Comparison of ENCODE assay signal across 19 cellular contexts in the genomic region with DNA sequence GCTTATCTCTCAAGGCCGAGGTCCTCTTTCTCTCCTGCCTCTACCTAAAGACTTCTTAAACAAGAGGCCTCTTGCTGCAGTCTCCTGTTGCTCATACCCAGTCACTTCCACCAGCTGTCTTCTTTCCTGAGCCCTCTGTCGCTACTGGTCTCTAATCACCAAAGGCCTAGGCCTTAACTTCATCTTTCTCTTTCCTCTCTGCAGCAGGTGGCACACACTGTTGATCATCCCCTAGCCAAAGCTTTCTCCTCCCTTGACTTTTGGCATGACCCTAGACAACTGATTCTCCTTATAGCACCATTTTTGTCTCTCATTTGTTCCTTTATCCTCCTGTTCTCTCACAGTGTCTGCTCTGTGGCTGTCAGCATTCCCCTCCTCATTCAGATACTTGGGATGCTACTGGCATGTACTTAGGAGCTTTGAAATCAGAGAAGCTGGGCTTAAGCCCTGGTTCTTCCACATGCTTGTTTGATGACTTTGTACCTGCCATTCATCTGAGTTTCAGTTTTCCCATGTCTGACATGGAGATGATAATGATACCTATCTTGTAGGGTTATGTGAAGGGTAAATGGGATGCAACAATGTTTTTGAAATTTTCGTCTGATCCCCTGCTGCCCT. TPM values are rescaled to one million over a fixed set of nuclear protein-coding genes. Genes with fewer than 3 reads are reported as not detected.
DNase-seq lines count a peak whose midpoint lies in the region; ATAC-seq and TF ChIP-seq lines count a peak whose summit lies in the region.
"Had no signal": no experiment of that assay in that cellular context is flagged by ENCODE, and none has a peak within 500 bp of the region (broad histone marks: within the 10 kb centered on the region; RNA-seq: fewer than 3 reads in every experiment).

No MANE protein-coding gene starts in this region.

- CTCF ChIA-PET in HEK293 (lab: Yijun Ruan, JAX) = no interaction called here
- CTCF ChIA-PET in mammary epithelial cell (lab: Charles Lee; ENCODE audit: low non-redundant PET) = no interaction called here

- H3K9me3 Mint-ChIP-seq in type B pancreatic cell = no peaks in the 10 kb centered on the region
- H3K9me3 Mint-ChIP-seq: CD8-positive, alpha-beta memory T cell had no signal

- POLR2A ChIA-PET in HEK293 (lab: Yijun Ruan, JAX) = no interaction called here

- no peak overlapping the region for H3K9ac ChIP-seq in trophoblast cell (ENCODE audit: low read length)
- no peak overlapping the region for H3K9ac ChIP-seq in mammary epithelial cell (ENCODE audit: insufficient read depth, low read length)

- no peak overlapping the region for H4K91ac ChIP-seq in trophoblast cell (ENCODE audit: low read depth, low read length)

- no peak overlapping the region for H2BK12ac ChIP-seq in trophoblast cell (ENCODE audit: low read length)

- no peaks in the 10 kb centered on the region for H4K20me1 ChIP-seq in mammary epithelial cell (ENCODE audit: insufficient read depth, low read length)

- H3K4ac ChIP-seq in trophoblast cell (ENCODE audit: low read depth, low read length) = no peak overlapping the region

- H4K12ac ChIP-seq in trophoblast cell (ENCODE audit: low read depth, low read length) = no peak overlapping the region

- DNase-seq in epithelial cell of prostate (ENCODE audit: low read depth, low spot score) = no peak
- DNase-seq in trophoblast cell = peak; percentile 70 to 90
- DNase-seq in type B pancreatic cell (ENCODE audit: extremely low spot score, unreplicated experiment) = no peak
- no peak for DNase-seq in stimulated activated CD8-positive, alpha-beta memory T cell treated with anti-CD3 and anti-CD28 coated beads, Interleukin-4, amount 100 ng/mL, for 48 hours
- DNase-seq in mammary epithelial cell = no peak
- no peak for DNase-seq in upper lobe of right lung
- DNase-seq: BE2C; CD8-positive, alpha-beta memory T cell; DMS79 treated with DMSO at 0.1 percent for 48 hours; H9; MV-4-11; NCI-H1417 treated with DMSO at 0.1 percent for 48 hours; NCI-H1930; NCI-H69; NK-92 treated with Interleukin-12 subunit alpha and Interleukin-12 subunit beta, amount 100 ng/mL, for 24 hours; OCI-M1 had no signal

- intact Hi-C loops in mammary epithelial cell (cut with micrococcal nuclease) = no loop called here
- intact Hi-C loops in upper lobe of right lung (cut with DNase I) = no loop called here

- ATAC-seq in upper lobe of right lung = no peak

- H3K4me2 ChIP-seq in trophoblast cell (ENCODE audit: low read length) = peak overlapping the region; percentile 26
- no peak overlapping the region for H3K4me2 ChIP-seq in mammary epithelial cell (ENCODE audit: insufficient read depth, low read depth, low read length)

- H3K4me3 ChIP-seq in HEK293 (ENCODE audit: low read depth, low read length) (no peak overlapping the region), trophoblast cell (ENCODE audit: low read depth, low read length) (no peak overlapping the region), mammary epithelial cell (replicated peaks in 1 of 3; ENCODE audit: insufficient read depth in 1 of 3, low read depth in 2 of 3, low read length in 3 of 3) (no peak overlapping the region), upper lobe of right lung (no peak overlapping the region)
- H3K4me3 ChIP-seq: SJSA1 had no signal

- H3K9me3 ChIP-seq in HEK293 (ENCODE audit: control insufficient read depth, insufficient read depth, low read depth, low read length) = no peaks in the 10 kb centered on the region
- no peaks in the 10 kb centered on the region for H3K9me3 ChIP-seq in trophoblast cell (ENCODE audit: insufficient read depth, low read depth, low read length)
- H3K9me3 ChIP-seq in mammary epithelial cell (replicated peaks; ENCODE audit: insufficient read depth, low read length) = no peaks in the 10 kb centered on the region
- H3K9me3 ChIP-seq in upper lobe of right lung = no peaks in the 10 kb centered on the region
- H3K9me3 ChIP-seq: BE2C, SJSA1 had no signal

- in situ Hi-C loops in mammary epithelial cell (cut with MboI; ENCODE audit: low sequenced_read_pairs in 2 of 2) = no loop called here

- H3K4me1 ChIP-seq in HEK293 (ENCODE audit: control insufficient read depth, insufficient read depth, low read length) = peaks cover 17% of the 10 kb centered on the region
- H3K4me1 ChIP-seq in trophoblast cell (ENCODE audit: control insufficient read depth in 1 of 2, insufficient read depth in 2 of 2, low read length in 2 of 2) = peaks cover 13 to 21% of the 10 kb centered on the region in 2 experiments
- H3K4me1 ChIP-seq in mammary epithelial cell (ENCODE audit: insufficient read depth, low read length) = peaks cover 21% of the 10 kb centered on the region
- H3K4me1 ChIP-seq in upper lobe of right lung = peaks cover 13% of the 10 kb centered on the region
- H3K4me1 ChIP-seq: SJSA1 had no signal

- peaks cover 11% of the 10 kb centered on the region for H3K79me1 ChIP-seq in trophoblast cell (ENCODE audit: low read length)

- H3K36me3 ChIP-seq in HEK293 (ENCODE audit: control insufficient read depth in 2 of 2, insufficient read depth in 1 of 2, low read length in 2 of 2) (no peaks in the 10 kb centered on the region), trophoblast cell (ENCODE audit: control insufficient read depth in 1 of 2, insufficient read depth in 2 of 2, low read length in 2 of 2) (peaks cover 4 to 5% of the 10 kb centered on the region in 2 experiments), mammary epithelial cell (ENCODE audit: insufficient read depth, low read length) (peaks cover 3% of the 10 kb centered on the region), upper lobe of right lung (no peaks in the 10 kb centered on the region)
- H3K36me3 ChIP-seq: BE2C, SJSA1 had no signal

- peaks cover 26% of the 10 kb centered on the region for H3K4me1 Mint-ChIP-seq in type B pancreatic cell (ENCODE audit: unreplicated experiment)

- dilution Hi-C loops in mammary epithelial cell (cut with HindIII; ENCODE audit: low sequenced_read_pairs) = no loop called here

- H2AK5ac ChIP-seq in trophoblast cell (ENCODE audit: low read length) = no peak overlapping the region

- H3K23ac ChIP-seq in trophoblast cell (ENCODE audit: low read length) = no peak overlapping the region

- H3K18ac ChIP-seq in trophoblast cell (ENCODE audit: low read length) = no peak overlapping the region

- no TSS peak for BruUV-seq in mammary epithelial cell (replicated peaks; lab: Mats Ljungman, UMichigan)

- no peak overlapping the region for H4K8ac ChIP-seq in trophoblast cell (ENCODE audit: low read depth, low read length)

- no peaks in the 10 kb centered on the region for H3K79me2 ChIP-seq in trophoblast cell (ENCODE audit: control insufficient read depth, insufficient read depth, low read length, poor library complexity)
- H3K79me2 ChIP-seq in mammary epithelial cell (ENCODE audit: insufficient read depth, low read length) = peaks cover 63% of the 10 kb centered on the region

- H3K36me3 Mint-ChIP-seq in type B pancreatic cell = no peaks in the 10 kb centered on the region

- no peak overlapping the region for H2BK120ac ChIP-seq in trophoblast cell (ENCODE audit: insufficient read depth, low read length, poor library complexity)

- H3K27me3 ChIP-seq in trophoblast cell (ENCODE audit: insufficient read depth, low read length) (no peaks in the 10 kb centered on the region), mammary epithelial cell (ENCODE audit: insufficient read depth, low read length) (no peaks in the 10 kb centered on the region), upper lobe of right lung (no peaks in the 10 kb centered on the region)
- H3K27me3 ChIP-seq: BE2C, SJSA1 had no signal

- H2AFZ ChIP-seq in trophoblast cell (ENCODE audit: insufficient read depth, low read length, poor library complexity) (no peak overlapping the region), mammary epithelial cell (ENCODE audit: low read depth, low read length) (no peak overlapping the region)

- no peak overlapping the region for H3K14ac ChIP-seq in trophoblast cell (ENCODE audit: low read length)

- H3K4me3 Mint-ChIP-seq in type B pancreatic cell = peak overlapping the region; percentile 3
- H3K4me3 Mint-ChIP-seq: CD8-positive, alpha-beta memory T cell; H9 had no signal

- H2BK5ac ChIP-seq in trophoblast cell (ENCODE audit: low read depth, low read length, poor library complexity) = no peak overlapping the region

- no peak for TF ChIP-seq CTCF in HEK293 (tag by site-specific recombination; IDR thresholded peaks at IDR 0.05)
- no peak for TF ChIP-seq CTCF in type B pancreatic cell (conservative IDR thresholded peaks at IDR 0.05)
- no peak for TF ChIP-seq CTCF in mammary epithelial cell (conservative IDR thresholded peaks at IDR 0.05 in 1 of 2, IDR thresholded peaks at IDR 0.05 in 1 of 2; ENCODE audit: extremely low read depth in 1 of 2, insufficient read depth in 1 of 2, low read depth in 1 of 2, low read length in 2 of 2)
- TF ChIP-seq CTCF in upper lobe of right lung (IDR thresholded peaks at IDR 0.05) = no peak

- no CpG with 5 or more reads among the region's 3 CpGs for WGBS in trophoblast cell (ENCODE audit: extremely low coverage, insufficient coverage, insufficient read length)
- 86% methylated on average over 3 of the region's 3 CpGs for WGBS in mammary epithelial cell (ENCODE audit: low coverage, missing lambda C conversion rate)

- peak overlapping the region; percentile 21 for H3K27ac Mint-ChIP-seq in type B pancreatic cell
- H3K27ac Mint-ChIP-seq: H9 had no signal

- H3K27me3 Mint-ChIP-seq in type B pancreatic cell = no peaks in the 10 kb centered on the region

- H3K27ac ChIP-seq in HEK293 (ENCODE audit: extremely low read depth, low read depth, low read length) (no peak overlapping the region), epithelial cell of prostate (peak overlapping the region; percentile 33), trophoblast cell (ENCODE audit: low read depth, low read length) (peak overlapping the region; percentile 15), mammary epithelial cell (ENCODE audit: insufficient read depth, low read depth, low read length) (no peak overlapping the region), upper lobe of right lung (no peak overlapping the region)
- H3K27ac ChIP-seq: HL-60, SJSA1 had no signal

TF ChIP-seq in HEK293, 187 proteins besides CTCF, POLR2A, EP300 and RAD21 (continues in another document):
- TF ChIP-seq FEZF1 (tag by site-specific recombination; IDR thresholded peaks at IDR 0.05) = peak; percentile 21; the same call in 1 of the 2 replicates
- TF ChIP-seq KLF10 (tag by site-specific recombination; IDR thresholded peaks at IDR 0.05) = no peak
- TF ChIP-seq ZXDB (tag by site-specific recombination; IDR thresholded peaks at IDR 0.05) = no peak

RNA-seq across cellular contexts. Expression of gene ENDOD1, which starts 22.4 kb away (rescaled TPM):
- polyA plus RNA-seq in trophoblast cell (2013) = 24.8 and 25.3 TPM in 2 replicates
- total RNA-seq in type B pancreatic cell (ENCODE audit: low replicate concordance) = 12.0 and 23.6 TPM in 2 replicates
- total RNA-seq in mammary epithelial cell = 100 to 1,000 TPM in 1 of 2 donors, 10 to 100 TPM in 1; 47.9 to 206 TPM
- 37.2 TPM for polyA plus RNA-seq in mammary epithelial cell
- 66.9 TPM for polyA minus RNA-seq in mammary epithelial cell
- total RNA-seq in upper lobe of right lung = 32.2 TPM

RNA-seq across cellular contexts. Expression of gene SRSF8, which starts 45.3 kb away (rescaled TPM):
- 18.6 and 18.9 TPM in 2 replicates for polyA plus RNA-seq in trophoblast cell (2013)
- 43.7 and 68.9 TPM in 2 replicates for total RNA-seq in type B pancreatic cell (ENCODE audit: low replicate concordance)
- 10 to 100 TPM; 47.2 to 48.5 TPM for total RNA-seq in mammary epithelial cell
- polyA plus RNA-seq in mammary epithelial cell = 29.3 TPM
- 2.9 TPM for polyA minus RNA-seq in mammary epithelial cell
- 42.2 TPM for total RNA-seq in upper lobe of right lung

Comparison
In these comparisons a context has a peak if more than half of its experiments do, and no peak if none do; other contexts are left out.
1. H3K27ac ChIP-seq: peak in epithelial cell of prostate (single experiment) and trophoblast cell (single experiment); none in HEK293 (single experiment), mammary epithelial cell (single experiment) and upper lobe of right lung (single experiment).
2. DNase-seq: peak in trophoblast cell (2 of 2); none in epithelial cell of prostate (single experiment), type B pancreatic cell (single experiment), stimulated activated CD8-positive, alpha-beta memory T cell treated with anti-CD3 and anti-CD28 coated beads, Interleukin-4, amount 100 ng/mL, for 48 hours (single experiment), mammary epithelial cell (single experiment) and upper lobe of right lung (single experiment).